ENCODE assay signal across 11 cellular contexts in the genomic region with DNA sequence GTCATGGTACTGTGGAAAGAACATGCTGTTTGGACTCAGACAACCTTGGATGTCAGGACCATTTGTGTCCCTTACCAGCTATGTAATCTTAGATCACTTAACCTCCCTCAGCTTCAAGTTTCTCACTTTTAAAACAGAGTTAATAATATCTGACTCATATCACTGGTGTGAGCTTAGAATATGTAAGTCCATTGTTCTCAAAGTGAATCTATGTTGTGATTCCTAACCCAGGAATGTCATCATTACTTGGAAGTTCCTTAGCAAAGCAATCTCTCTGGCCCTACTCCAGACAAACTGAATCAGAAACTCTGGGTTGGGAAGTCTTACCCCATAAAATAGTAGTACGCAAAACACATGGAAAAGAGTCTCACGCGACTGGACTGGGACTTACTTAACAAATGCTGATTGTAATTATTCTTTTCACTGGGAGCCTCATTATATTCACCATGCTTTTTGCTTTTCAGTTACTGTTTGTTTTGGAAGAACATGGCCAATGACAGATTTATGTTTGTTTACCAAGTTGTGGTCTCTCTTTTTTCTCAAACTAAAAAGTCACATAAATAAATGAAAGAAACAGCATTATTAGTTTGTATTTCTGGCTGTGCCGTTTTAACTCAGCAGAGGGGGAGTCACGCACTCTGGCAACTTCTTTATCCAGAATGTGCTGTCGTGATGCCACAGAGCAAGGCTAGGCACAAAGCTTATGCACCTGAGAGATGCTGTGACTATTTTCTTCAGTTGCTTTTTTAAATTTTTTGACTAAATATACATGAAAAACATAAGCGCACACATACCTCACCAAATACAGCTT.
DNase-seq lines count a peak whose midpoint lies in the region; ATAC-seq, FAIRE-seq and TF ChIP-seq lines count a peak whose summit lies in the region.
"Had no signal": no experiment of that assay in that cellular context is flagged by ENCODE, and none has a peak within 500 bp of the region (broad histone marks: within the 10 kb centered on the region; RNA-seq: fewer than 3 reads in every experiment).

No MANE protein-coding gene starts in this region.

- no peaks in the 10 kb centered on the region for H3K79me2 ChIP-seq in HepG2 (ENCODE audit: insufficient read depth, low read length)

- no peak overlapping the region for H3K9ac ChIP-seq in HepG2 (ENCODE audit: insufficient read depth, low read depth, low read length)

- TF ChIP-seq EP300 in HepG2 (IDR thresholded peaks at IDR 0.05; ENCODE audit: low read depth in 2 of 2, low read length in 2 of 2) (no peak), HepG2 (CRISPR knock-in tag; IDR thresholded peaks at IDR 0.05; ENCODE audit: borderline replicate concordance) (no peak)

- POLR2A ChIA-PET in A673 (lab: Charles Lee; ENCODE audit: low non-redundant PET) (no interaction called here), HepG2 (lab: Yijun Ruan, JAX) (no interaction called here)

- no peaks in the 10 kb centered on the region for H4K20me1 ChIP-seq in HepG2 (ENCODE audit: insufficient read depth, low read length)

- no peak for TF ChIP-seq POLR2A in HepG2 (IDR thresholded peaks at IDR 0.05; ENCODE audit: insufficient read depth in 1 of 2, low read depth in 2 of 2, low read length in 2 of 2)

- H3K4me1 ChIP-seq in A673 (ENCODE audit: insufficient read depth, low read length, poor library complexity, severe bottlenecking) (no peaks in the 10 kb centered on the region), HepG2 (ENCODE audit: insufficient read depth, low read length) (no peaks in the 10 kb centered on the region)

- in situ Hi-C loops in brain microvascular endothelial cell (cut with HindIII; ENCODE audit: low pct_ligation_motif_present, low sequenced_read_pairs) (no loop called here), HepG2 (cut with HindIII; ENCODE audit: extremely low pct_ligation_motif_present, low pct_unique_long_range_greater_than_20kb) (no loop called here)

- BruUV-seq in A673 (replicated peaks; lab: Mats Ljungman, UMichigan) (no TSS peak), HepG2 (replicated peaks; lab: Mats Ljungman, UMichigan) (no TSS peak)

- TF ChIP-seq RAD21 in HepG2 (CRISPR knock-in tag; IDR thresholded peaks at IDR 0.05) = no peak

- intact Hi-C loops in A673 (cut with micrococcal nuclease; ENCODE audit: unreplicated experiment) (no loop called here), HepG2 (cut with micrococcal nuclease; ENCODE audit: unreplicated experiment) (no loop called here)

- H3K27me3 ChIP-seq in A673 (replicated peaks; ENCODE audit: insufficient read depth, low read depth, low read length, poor library complexity) = peaks cover 3% of the 10 kb centered on the region
- no peaks in the 10 kb centered on the region for H3K27me3 ChIP-seq in brain microvascular endothelial cell (replicated peaks)
- no peaks in the 10 kb centered on the region for H3K27me3 ChIP-seq in HepG2 (ENCODE audit: control insufficient read depth in 1 of 2, insufficient read depth in 2 of 2, low read length in 2 of 2)

- no peak overlapping the region for H3K4me3 ChIP-seq in A673 (ENCODE audit: low read depth, low read length, poor library complexity, severe bottlenecking)
- no peak overlapping the region for H3K4me3 ChIP-seq in brain microvascular endothelial cell (ENCODE audit: low read depth, low read length)
- no peak overlapping the region for H3K4me3 ChIP-seq in HepG2 (replicated peaks in 1 of 3; ENCODE audit: insufficient read depth in 1 of 3, low read depth in 2 of 3, low read length in 3 of 3)

- ATAC-seq in HG03039 (IDR thresholded peaks at IDR 0.05; ENCODE audit: unreplicated experiment) (no peak), HepG2 (no peak), HG03520 (IDR thresholded peaks at IDR 0.05; ENCODE audit: unreplicated experiment) (no peak)

- no peak overlapping the region for H3K4me2 ChIP-seq in HepG2 (ENCODE audit: low read depth, low read length)

- FAIRE-seq in HepG2 (lab: Jason Lieb, UNC) = no peak

- peak; percentile 46 for DNase-seq in A673 (ENCODE audit: low spot score)
- DNase-seq in HT-29 (ENCODE audit: low spot score) = peak; percentile 42
- DNase-seq in brain microvascular endothelial cell = peak; percentile 91
- peak; percentile 98 for DNase-seq in kidney glomerular epithelial cell (lab: John Stamatoyannopoulos, UW)
- no peak for DNase-seq in HepG2 (ENCODE audit: low spot score)
- no peak for DNase-seq in Ammon's horn (ENCODE audit: low spot score)
- DNase-seq: activated T-cell treated with anti-CD3 and anti-CD28 coated beads, Interleukin-2, amount 50 U/mL, for 48 hours; CD4-positive, CD25-positive, alpha-beta regulatory T cell; erythroblast had no signal

- TF ChIP-seq CTCF in A673 (conservative IDR thresholded peaks at IDR 0.05; ENCODE audit: low read depth, low read length) (no peak), brain microvascular endothelial cell (IDR thresholded peaks at IDR 0.05; ENCODE audit: low read depth, low read length, missing control alignments) (no peak), HepG2 (CRISPR knock-in tag; IDR thresholded peaks at IDR 0.05) (no peak)

- H3K9me3 ChIP-seq in A673 (ENCODE audit: low read depth, low read length, poor library complexity, severe bottlenecking) (no peaks in the 10 kb centered on the region), HepG2 (ENCODE audit: low read length) (no peaks in the 10 kb centered on the region)

- 36% methylated on average over 7 of the region's 7 CpGs for WGBS in HepG2 (ENCODE audit: low lambda C conversion rate)

- H3K27ac ChIP-seq in A673 (ENCODE audit: low read depth, low read length, poor library complexity, severe bottlenecking) (no peak overlapping the region), brain microvascular endothelial cell (peak overlapping the region; percentile 60), HepG2 (ENCODE audit: extremely low read length, insufficient read depth, low read length) (no peak overlapping the region)

- CTCF ChIA-PET in A673 (lab: Charles Lee) (interaction anchor here (1.2 kb wide), 1 partner anchor 11 kb away, joined by 3 read pairs; no protein-coding TSS in a partner anchor), HepG2 (lab: Yijun Ruan, JAX; ENCODE audit: low intra/inter-chr PET ratio, low total read pairs) (no interaction called here)

- H2AFZ ChIP-seq in HepG2 (ENCODE audit: low read length) = no peak overlapping the region

- no peaks in the 10 kb centered on the region for H3K36me3 ChIP-seq in A673 (ENCODE audit: insufficient read depth, low read length, poor library complexity, severe bottlenecking)
- H3K36me3 ChIP-seq in brain microvascular endothelial cell (replicated peaks) = no peaks in the 10 kb centered on the region
- no peaks in the 10 kb centered on the region for H3K36me3 ChIP-seq in HepG2 (replicated peaks in 1 of 2; ENCODE audit: control insufficient read depth in 1 of 2, insufficient read depth in 2 of 2, low read length in 2 of 2)

TF ChIP-seq in HepG2, 621 proteins besides CTCF, POLR2A, EP300 and RAD21:
- TF ChIP-seq BHLHE40 (IDR thresholded peaks at IDR 0.05; ENCODE audit: low read length) = no peak
- TF ChIP-seq PTBP1 (IDR thresholded peaks at IDR 0.05; ENCODE audit: low read depth, low read length, poor library complexity, severe bottlenecking) = no peak
- TF ChIP-seq ELF1 (CRISPR knock-in tag; IDR thresholded peaks at IDR 0.05) = no peak
- TF ChIP-seq SMARCE1 (IDR thresholded peaks at IDR 0.05; ENCODE audit: borderline replicate concordance) = no peak
- TF ChIP-seq TAF1 (CRISPR knock-in tag; IDR thresholded peaks at IDR 0.05) = no peak
- no peak for TF ChIP-seq NFIB (CRISPR knock-in tag; IDR thresholded peaks at IDR 0.05; ENCODE audit: borderline replicate concordance)
- TF ChIP-seq ZNF589 (CRISPR knock-in tag; conservative IDR thresholded peaks at IDR 0.05) = no peak
- TF ChIP-seq, protein P1, sequence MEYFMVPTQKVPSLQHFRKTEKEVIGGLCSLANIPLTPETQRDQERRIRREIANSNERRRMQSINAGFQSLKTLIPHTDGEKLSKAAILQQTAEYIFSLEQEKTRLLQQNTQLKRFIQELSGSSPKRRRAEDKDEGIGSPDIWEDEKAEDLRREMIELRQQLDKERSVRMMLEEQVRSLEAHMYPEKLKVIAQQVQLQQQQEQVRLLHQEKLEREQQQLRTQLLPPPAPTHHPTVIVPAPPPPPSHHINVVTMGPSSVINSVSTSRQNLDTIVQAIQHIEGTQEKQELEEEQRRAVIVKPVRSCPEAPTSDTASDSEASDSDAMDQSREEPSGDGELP (IDR thresholded peaks at IDR 0.05; ENCODE audit: borderline replicate concordance, low read depth) = no peak
- TF ChIP-seq ZBTB20 (CRISPR knock-in tag; IDR thresholded peaks at IDR 0.05; ENCODE audit: borderline replicate concordance, low read depth) = no peak
- no peak for TF ChIP-seq ZNF260 (CRISPR knock-in tag; IDR thresholded peaks at IDR 0.05; ENCODE audit: borderline replicate concordance, low read depth)
- no peak for TF ChIP-seq SMARCC2 (IDR thresholded peaks at IDR 0.05)
- no peak for TF ChIP-seq MZF1 (CRISPR knock-in tag; IDR thresholded peaks at IDR 0.05; ENCODE audit: borderline replicate concordance)
- TF ChIP-seq WIZ (CRISPR knock-in tag; IDR thresholded peaks at IDR 0.05) = no peak
- TF ChIP-seq ZNF441 (CRISPR knock-in tag; IDR thresholded peaks at IDR 0.05; ENCODE audit: borderline replicate concordance) = no peak
- TF ChIP-seq DNMT1 (CRISPR knock-in tag; IDR thresholded peaks at IDR 0.05) = no peak
- no peak for TF ChIP-seq KLF9 (CRISPR knock-in tag; IDR thresholded peaks at IDR 0.05; ENCODE audit: low read depth)

Comparison
In these comparisons a context has a peak if more than half of its experiments do, and no peak if none do; other contexts are left out.
1. DNase-seq: peak in A673 (single experiment), HT-29 (single experiment), brain microvascular endothelial cell (single experiment) and kidney glomerular epithelial cell (single experiment); none in HepG2 (single experiment) and Ammon's horn (single experiment).